In the genomic region with DNA sequence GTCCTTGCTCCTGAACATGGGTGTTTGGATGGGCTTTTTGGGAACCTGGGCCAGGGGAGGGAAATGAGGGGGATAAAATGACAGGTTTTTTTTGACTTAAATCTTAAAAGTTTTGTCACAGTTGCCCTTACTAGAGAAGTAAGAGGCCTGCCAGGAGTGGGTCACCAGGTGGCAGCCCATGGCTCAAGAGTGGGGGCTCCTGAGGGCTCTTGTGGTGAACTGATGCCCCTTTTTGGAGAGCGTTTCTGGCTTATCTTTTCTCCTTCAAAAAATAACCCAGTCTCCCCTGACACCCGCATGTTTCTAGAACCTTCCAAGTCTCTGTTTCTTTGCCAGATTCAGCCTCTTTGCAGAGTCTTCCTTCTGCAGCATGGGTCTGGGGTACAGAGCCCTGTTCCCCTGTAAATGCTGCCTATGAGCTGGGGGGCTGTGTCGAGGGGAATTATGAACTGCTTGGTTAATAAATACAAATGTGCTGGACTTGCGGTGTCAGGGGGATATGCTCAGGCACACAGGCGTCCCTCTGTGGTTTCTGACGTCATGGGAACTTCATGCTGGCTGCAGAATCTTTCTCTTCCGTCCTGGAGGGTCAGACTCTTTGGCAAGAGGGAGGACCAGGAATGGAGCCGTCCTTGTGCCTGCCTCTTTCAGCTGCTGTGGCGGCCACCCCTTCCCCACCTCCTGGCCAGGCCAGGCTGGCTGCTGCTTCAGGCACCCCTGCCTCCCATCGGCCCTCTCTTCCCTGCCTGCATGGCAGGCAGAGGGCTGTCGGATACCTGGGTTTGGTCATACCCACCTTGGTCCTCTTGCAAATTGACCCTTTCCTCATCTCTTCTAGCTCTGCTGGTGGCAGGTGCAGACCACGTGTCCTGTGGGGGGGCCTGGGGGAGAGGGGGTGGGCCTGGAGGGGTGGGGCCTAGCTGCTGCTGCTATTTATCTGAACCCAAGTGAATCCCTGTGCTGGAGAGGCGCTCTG, we compare ENCODE assay signal across 8 cellular contexts. TPM values are rescaled to one million over a fixed set of nuclear protein-coding genes. Genes with fewer than 3 reads are reported as not detected.
DNase-seq lines count a peak whose midpoint lies in the region; ATAC-seq and TF ChIP-seq lines count a peak whose summit lies in the region.

No MANE protein-coding gene starts in this region.

- peaks cover 45% of the 10 kb centered on the region for H3K79me2 ChIP-seq in HCT116 (ENCODE audit: insufficient read depth, low read length)

- no peak overlapping the region for H2AFZ ChIP-seq in HCT116 (ENCODE audit: low read depth, low read length, poor library complexity, severe bottlenecking)
- no peak overlapping the region for H2AFZ ChIP-seq in mesenchymal stem cell (ENCODE audit: low read depth, low read length)

- TF ChIP-seq POLR2A in HCT116 (IDR thresholded peaks at IDR 0.05; ENCODE audit: borderline replicate concordance, extremely low read depth, insufficient read depth, insufficient read length) (no peak), thyroid gland (IDR thresholded peaks at IDR 0.05) (no peak)

- no peak overlapping the region; the same call in 1 of the 2 replicates for H3K4me3 ChIP-seq in Caco-2 (ENCODE audit: low read depth, low read length)
- H3K4me3 ChIP-seq in HCT116 (replicated peaks in 1 of 2; ENCODE audit: low read depth in 1 of 2, low read length in 2 of 2): peak overlapping the region; percentile 60 to 69
- no peak overlapping the region for H3K4me3 ChIP-seq in effector memory CD4-positive, alpha-beta T cell (ENCODE audit: insufficient read depth, low read depth, low read length, poor library complexity, severe bottlenecking)
- peak overlapping the region in 1 of 2 experiments; percentile 26 for H3K4me3 ChIP-seq in mesenchymal stem cell (ENCODE audit: insufficient read depth in 1 of 2, low read depth in 1 of 2, low read length in 2 of 2)
- peak overlapping the region in 1 of 3 donors; percentile 28 for H3K4me3 ChIP-seq in thyroid gland (replicated peaks in 1 of 3)

- H2BK120ac ChIP-seq in mesenchymal stem cell (ENCODE audit: low read depth, low read length): peak overlapping the region; percentile 99

- H3K27me3 ChIP-seq in Caco-2 (replicated peaks; ENCODE audit: control insufficient read depth, insufficient read depth, low read length) (no peaks in the 10 kb centered on the region), HCT116 (ENCODE audit: insufficient read depth, low read length) (no peaks in the 10 kb centered on the region), mesenchymal stem cell (ENCODE audit: control insufficient read depth in 1 of 2, insufficient read depth in 1 of 2, low read length in 2 of 2) (no peaks in the 10 kb centered on the region), thyroid gland (no peaks in the 10 kb centered on the region)
- no peaks in the 10 kb centered on the region for H3K27me3 ChIP-seq in effector memory CD4-positive, alpha-beta T cell (replicated peaks; ENCODE audit: control insufficient read depth, insufficient read depth, low read length, poor library complexity, severe bottlenecking)

- H2BK15ac ChIP-seq in mesenchymal stem cell (ENCODE audit: low read depth, poor library complexity, severe bottlenecking): peak overlapping the region; percentile 98

- peak overlapping the region; percentile 94 to 99 for H3K18ac ChIP-seq in mesenchymal stem cell (ENCODE audit: low read depth in 1 of 2, low read length in 2 of 2)

- CTCF ChIA-PET in Caco-2 (lab: Charles Lee) (interaction anchor here (0.6 to 2.6 kb wide), 8 partner anchors 10 to 586 kb away, joined by 3 to 23 read pairs (median 6); no protein-coding TSS in a partner anchor), HCT116 (lab: Charles Lee) (interaction anchor here (0.6 to 6.0 kb wide), 8 partner anchors 10 to 1101 kb away, joined by 3 to 77 read pairs (median 20); partner anchors contain the start of gene NTMT1)

- no peak for TF ChIP-seq RAD21 in HCT116 (IDR thresholded peaks at IDR 0.05; ENCODE audit: low read depth)

- POLR2A ChIA-PET in Caco-2 (lab: Charles Lee) (no interaction called here), HCT116 (lab: Charles Lee) (interaction anchor here (1.6 to 2.8 kb wide), 7 partner anchors 10 to 483 kb away, joined by 3 to 26 read pairs (median 10); partner anchors contain the start of genes IER5L and NTMT1)

- H3K9me2 ChIP-seq in HCT116 (ENCODE audit: insufficient read depth): no peaks in the 10 kb centered on the region

- RAD21 ChIA-PET in HCT116 (lab: Charles Lee; ENCODE audit: low non-redundant PET in 1 of 2, low total read pairs in 2 of 2, uncharacterized antibody in 2 of 2, unreplicated experiment in 2 of 2): no interaction called here

- peak overlapping the region; percentile 87 for H3K9ac ChIP-seq in HCT116 (ENCODE audit: low read length)
- peak overlapping the region; percentile 94 for H3K9ac ChIP-seq in mesenchymal stem cell (ENCODE audit: low read length)

- TF ChIP-seq CTCF in Caco-2 (IDR thresholded peaks at IDR 0.05; ENCODE audit: insufficient read depth in 1 of 2, low read depth in 1 of 2, low read length in 1 of 2, severe bottlenecking in 1 of 2, unreplicated experiment in 1 of 2): no peak
- no peak for TF ChIP-seq CTCF in HCT116 (IDR thresholded peaks at IDR 0.05 in 2 of 3, conservative IDR thresholded peaks at IDR 0.05 in 1 of 3; ENCODE audit: borderline replicate concordance in 1 of 3, insufficient read depth in 1 of 3, low read depth in 2 of 3, low read length in 2 of 3)
- TF ChIP-seq CTCF in thyroid gland (IDR thresholded peaks at IDR 0.05): no peak

- 23% methylated on average over 11 of the region's 13 CpGs for WGBS in mesenchymal stem cell
- WGBS in thyroid gland, 2 donors: 23 to 26% methylated on average over 12 of the region's 13 CpGs

- peak overlapping the region; percentile 99 for H3K27ac ChIP-seq in HCT116 (ENCODE audit: low read depth, low read length)
- H3K27ac ChIP-seq in effector memory CD4-positive, alpha-beta T cell (ENCODE audit: insufficient read depth, low read length, poor library complexity, severe bottlenecking): peak overlapping the region; percentile 96
- peak overlapping the region; percentile 99 for H3K27ac ChIP-seq in mesenchymal stem cell (ENCODE audit: low read length, poor library complexity, severe bottlenecking)
- peak overlapping the region; percentile 98 to 100 (median 100) for H3K27ac ChIP-seq in thyroid gland

- BruUV-seq in Caco-2 (replicated peaks; lab: Mats Ljungman, UMichigan): no TSS peak
- BruUV-seq in HCT116 (replicated peaks; lab: Mats Ljungman, UMichigan): no TSS peak

- peak overlapping the region; percentile 98 for H4K8ac ChIP-seq in mesenchymal stem cell (ENCODE audit: low read length)

- peak overlapping the region; percentile 85 for H3K4me2 ChIP-seq in HCT116 (ENCODE audit: low read length)
- H3K4me2 ChIP-seq in mesenchymal stem cell (ENCODE audit: low read length, poor library complexity, severe bottlenecking): peak overlapping the region; percentile 74

- H2BK12ac ChIP-seq in mesenchymal stem cell (ENCODE audit: low read length in 2 of 2): peak overlapping the region; percentile 92 to 99

- no peaks in the 10 kb centered on the region for H3K9me3 Mint-ChIP-seq in Caco-2 (ENCODE audit: unreplicated experiment)

- H3K36me3 ChIP-seq in Caco-2 (ENCODE audit: control insufficient read depth, insufficient read depth, low read length): peaks cover 5% of the 10 kb centered on the region
- peaks cover 0 to 28% of the 10 kb centered on the region in 2 experiments; a peak in 1 of 4 replicates for H3K36me3 ChIP-seq in HCT116 (ENCODE audit: control insufficient read depth in 1 of 2, insufficient read depth in 2 of 2, low read length in 2 of 2)
- peaks cover 25% of the 10 kb centered on the region for H3K36me3 ChIP-seq in effector memory CD4-positive, alpha-beta T cell (ENCODE audit: control insufficient read depth, insufficient read depth, low read length)
- H3K36me3 ChIP-seq in mesenchymal stem cell (ENCODE audit: control insufficient read depth in 1 of 2, insufficient read depth in 2 of 2, low read depth in 1 of 2, low read length in 2 of 2): peaks cover 32 to 48% of the 10 kb centered on the region in 2 experiments
- H3K36me3 ChIP-seq in thyroid gland: peaks cover 16 to 18% of the 10 kb centered on the region in 2 donors

- H3K4me3 Mint-ChIP-seq in Caco-2 (ENCODE audit: unreplicated experiment): peak overlapping the region; percentile 64

- peaks cover 34% of the 10 kb centered on the region for H3K4me1 Mint-ChIP-seq in Caco-2 (ENCODE audit: low read depth, unreplicated experiment)

- no peaks in the 10 kb centered on the region for H3K27me3 Mint-ChIP-seq in Caco-2 (ENCODE audit: insufficient read depth, unreplicated experiment)

- peak overlapping the region; percentile 95 for H2BK5ac ChIP-seq in mesenchymal stem cell (ENCODE audit: low read depth, low read length, poor library complexity, severe bottlenecking)

- H3K4ac ChIP-seq in mesenchymal stem cell (ENCODE audit: low read depth in 1 of 2, low read length in 2 of 2): peak overlapping the region; percentile 98 to 99

- intact Hi-C loops in Caco-2 (cut with micrococcal nuclease; ENCODE audit: unreplicated experiment) (loop anchor here (2.0 kb wide), 1 partner anchor 25 kb away; no protein-coding TSS in a partner anchor), HCT116 (cut with micrococcal nuclease) (loop anchor here (2.0 kb wide), 1 partner anchor 25 kb away; no protein-coding TSS in a partner anchor), thyroid gland (cut with DNase I) (loop anchor here (5.0 kb wide), 1 partner anchor 36 kb away; the partner anchor contains the start of gene IER5L)

- peak overlapping the region; percentile 95 for H3K27ac Mint-ChIP-seq in Caco-2 (ENCODE audit: unreplicated experiment)

- peak overlapping the region; percentile 100 for H4K91ac ChIP-seq in mesenchymal stem cell (ENCODE audit: low read length)

- no peaks in the 10 kb centered on the region for H3K9me3 ChIP-seq in Caco-2
- no peaks in the 10 kb centered on the region for H3K9me3 ChIP-seq in HCT116 (ENCODE audit: control insufficient read depth in 1 of 2, insufficient read depth in 1 of 2, low read depth in 1 of 2, low read length in 2 of 2)
- no peaks in the 10 kb centered on the region for H3K9me3 ChIP-seq in effector memory CD4-positive, alpha-beta T cell (ENCODE audit: control insufficient read depth, low read length)
- H3K9me3 ChIP-seq in mesenchymal stem cell (ENCODE audit: control insufficient read depth, low read length): no peaks in the 10 kb centered on the region
- no peaks in the 10 kb centered on the region for H3K9me3 ChIP-seq in thyroid gland

- H4K20me1 ChIP-seq in HCT116 (ENCODE audit: insufficient read depth): no peaks in the 10 kb centered on the region

- peak overlapping the region; percentile 43 to 83 for H3K14ac ChIP-seq in mesenchymal stem cell (ENCODE audit: low read length in 2 of 2)

- no peak for ATAC-seq in HCT116
- peak; percentile 5; the same call in 2 of the 3 replicates for ATAC-seq in SK-N-SH treated with all-trans-retinoic acid at 6 μM for 48 hours
- ATAC-seq in HG02884 (IDR thresholded peaks at IDR 0.05; ENCODE audit: unreplicated experiment): no peak

- H3K79me1 ChIP-seq in mesenchymal stem cell (replicated peaks; ENCODE audit: low read length, poor library complexity, severe bottlenecking): peaks cover 2% of the 10 kb centered on the region

- H3K36me3 Mint-ChIP-seq in Caco-2 (ENCODE audit: insufficient read depth, unreplicated experiment): peaks cover 47% of the 10 kb centered on the region

- H3K4me1 ChIP-seq in Caco-2: peaks cover 65% of the 10 kb centered on the region
- H3K4me1 ChIP-seq in HCT116 (ENCODE audit: control insufficient read depth in 1 of 2, insufficient read depth in 2 of 2, low read length in 2 of 2): peaks cover 42 to 83% of the 10 kb centered on the region in 2 experiments
- peaks cover 33% of the 10 kb centered on the region for H3K4me1 ChIP-seq in effector memory CD4-positive, alpha-beta T cell (ENCODE audit: control insufficient read depth, insufficient read depth, low read length, poor library complexity, severe bottlenecking)
- H3K4me1 ChIP-seq in mesenchymal stem cell (ENCODE audit: control insufficient read depth, insufficient read depth, low read depth, low read length): peaks cover 63% of the 10 kb centered on the region
- peaks cover 62 to 92% of the 10 kb centered on the region in 2 donors for H3K4me1 ChIP-seq in thyroid gland

- H3K23ac ChIP-seq in mesenchymal stem cell (ENCODE audit: low read length in 2 of 2): peak overlapping the region in 1 of 2 experiments; percentile 77

- H2AK5ac ChIP-seq in mesenchymal stem cell (ENCODE audit: low read length, severe bottlenecking): peak overlapping the region; percentile 100

- DNase-seq in Caco-2 (no peak), HCT116 (ENCODE audit: low read depth, low spot score) (no peak), mesenchymal stem cell (peak; percentile 97), thyroid gland (peak; percentile 44 to 48), T1000 (lab: John Stamatoyannopoulos, UW) (no peak)
- peak in 1 of 3 donors; percentile 22 for DNase-seq in effector memory CD4-positive, alpha-beta T cell

RNA-seq across cellular contexts. Expression of gene PTPA, which starts 30.1 kb away (rescaled TPM):
- total RNA-seq in Caco-2 (2022) (100 and 107 TPM in 2 replicates), HCT116 (2021; ENCODE audit: unreplicated experiment) (177 TPM), thyroid gland (100 to 1,000 TPM in 2 of 4 donors, 10 to 100 TPM in 2; 45.0 to 117 (median 89.5) TPM)
- polyA plus RNA-seq in HCT116 (2012): 168 and 172 TPM in 2 replicates
- 106 TPM for polyA plus RNA-seq in mesenchymal stem cell (2013, experiment 1 of 2)
- 99.4 TPM for polyA plus RNA-seq in mesenchymal stem cell (2013, experiment 2 of 2)

RNA-seq across cellular contexts. Expression of gene CRAT, which starts 30.8 kb away (rescaled TPM):
- total RNA-seq in Caco-2 (2022): 16.2 and 20.7 TPM in 2 replicates
- 29.0 TPM for total RNA-seq in HCT116 (2021; ENCODE audit: unreplicated experiment)
- 29.3 and 32.2 TPM in 2 replicates for polyA plus RNA-seq in HCT116 (2012)
- polyA plus RNA-seq in mesenchymal stem cell (2013, experiment 1 of 2): 22.6 TPM
- 22.5 TPM for polyA plus RNA-seq in mesenchymal stem cell (2013, experiment 2 of 2)
- total RNA-seq in thyroid gland: 10 to 100 TPM; 44.0 to 59.0 (median 54.1) TPM

RNA-seq across cellular contexts. Expression of gene IER5L, which starts 36.7 kb away (rescaled TPM):
- total RNA-seq in Caco-2 (2022): 3.9 and 4.1 TPM in 2 replicates
- 195 TPM for total RNA-seq in HCT116 (2021; ENCODE audit: unreplicated experiment)
- 89.2 and 104 TPM in 2 replicates for polyA plus RNA-seq in HCT116 (2012)
- polyA plus RNA-seq in mesenchymal stem cell (2013, experiment 1 of 2): 26.8 TPM
- polyA plus RNA-seq in mesenchymal stem cell (2013, experiment 2 of 2): 26.3 TPM
- 10 to 100 TPM in 3 of 4 donors, 1 to 10 TPM in 1; 7.8 to 20.2 (median 12.6) TPM for total RNA-seq in thyroid gland

Comparison
In these comparisons a context has a peak if more than half of its experiments do, and no peak if none do; other contexts are left out.
1. DNase-seq: peak in mesenchymal stem cell (single experiment) and thyroid gland (2 of 2); none in Caco-2 (0 of 2), HCT116 (single experiment) and T1000 (single experiment).
2. H3K4me3 ChIP-seq: peak in HCT116 (2 of 2); none in Caco-2 (single experiment) and effector memory CD4-positive, alpha-beta T cell (single experiment).
3. Peak in every context shown above with its lines, with median percentiles within 50 percentile points of each other: H3K27ac ChIP-seq.